15 cellular contexts compared by ENCODE assay signal in genomic region chr2:28558918-28559317, GRCh38.
DNase-seq lines count a peak whose midpoint lies in the region; ATAC-seq and TF ChIP-seq lines count a peak whose summit lies in the region.
"Had no signal": no experiment of that assay in that cellular context is flagged by ENCODE, and none has a peak within 500 bp of the region (broad histone marks: within the 10 kb centered on the region; RNA-seq: fewer than 3 reads in every experiment).

No MANE protein-coding gene starts in this region.

- H3K4me1 ChIP-seq in right cardiac atrium (ENCODE audit: control insufficient read depth, insufficient read depth, low read length): peaks cover 4% of the 10 kb centered on the region
- H3K4me1 ChIP-seq: SJCRH30 had no signal

- H3K9me3 ChIP-seq in right cardiac atrium (ENCODE audit: control insufficient read depth, low read length): no peaks in the 10 kb centered on the region
- H3K9me3 ChIP-seq: BE2C had no signal

- WGBS in right cardiac atrium: 59% methylated on average over 4 of the region's 4 CpGs

- H3K4me3 ChIP-seq in AG10803 (ENCODE audit: low read length) (no peak overlapping the region), epithelial cell of esophagus (ENCODE audit: low read length) (no peak overlapping the region), right cardiac atrium (ENCODE audit: low read length) (no peak overlapping the region)
- H3K4me3 ChIP-seq: SJCRH30 had no signal

- TF ChIP-seq CTCF in AG10803 (conservative IDR thresholded peaks at IDR 0.05; ENCODE audit: low read length): no peak
- no peak for TF ChIP-seq CTCF in epithelial cell of esophagus (IDR thresholded peaks at IDR 0.05; ENCODE audit: insufficient read depth, low read depth, low read length, missing control alignments)

- no peaks in the 10 kb centered on the region for H3K27me3 ChIP-seq in right cardiac atrium (ENCODE audit: control insufficient read depth, insufficient read depth)
- H3K27me3 ChIP-seq: BE2C, SJCRH30 had no signal

- no peak overlapping the region for H3K27ac ChIP-seq in right cardiac atrium (ENCODE audit: low read length)
- H3K27ac ChIP-seq: 22Rv1, SJCRH30 had no signal

- intact Hi-C loops in right cardiac atrium (cut with DNase I): no loop called here

- ATAC-seq in right cardiac atrium (peak; percentile 40 to 63), HG03460 (IDR thresholded peaks at IDR 0.05; ENCODE audit: unreplicated experiment) (no peak)

- DNase-seq in DMS79 treated with DMSO at 0.1 percent for 48 hours (lab: John Stamatoyannopoulos, UW): peak; percentile 21
- DNase-seq in DMS79 (lab: John Stamatoyannopoulos, UW): no peak
- DNase-seq in AG10803 (ENCODE audit: low read depth): peak; percentile 19
- peak; percentile 47 for DNase-seq in epithelial cell of esophagus (ENCODE audit: low read depth)
- DNase-seq in right cardiac atrium: no peak
- no peak for DNase-seq in NCI-H774 (lab: John Stamatoyannopoulos, UW)
- DNase-seq in NCI-H1436 treated with DMSO at 0.1 percent for 48 hours (lab: John Stamatoyannopoulos, UW): no peak
- DNase-seq: BE2C; CD4-positive, alpha-beta T cell; NCI-H1417 treated with DMSO at 0.1 percent for 48 hours; NCI-H2081 treated with DMSO at 0.1 percent for 48 hours; NCI-H524 treated with DMSO at 0.1 percent for 48 hours had no signal

Comparison
In these comparisons a context has a peak if more than half of its experiments do, and no peak if none do; other contexts are left out.
1. DNase-seq: peak in DMS79 treated with DMSO at 0.1 percent for 48 hours (single experiment), AG10803 (single experiment) and epithelial cell of esophagus (single experiment); none in DMS79 (single experiment), right cardiac atrium (0 of 3), NCI-H774 (single experiment) and NCI-H1436 treated with DMSO at 0.1 percent for 48 hours (single experiment).